8 cellular contexts compared by ENCODE assay signal in genomic region chr2:126657636-126658315, GRCh38. TPM values are rescaled to one million over a fixed set of nuclear protein-coding genes. Genes with fewer than 3 reads are reported as not detected.
DNase-seq lines count a peak whose midpoint lies in the region; ATAC-seq and TF ChIP-seq lines count a peak whose summit lies in the region.

No MANE protein-coding gene starts in this region.

- H3K27ac ChIP-seq in urinary bladder (ENCODE audit: low read depth), result peak overlapping the region; percentile 98

- H3K36me3 ChIP-seq in NT2/D1 (ENCODE audit: insufficient read depth, insufficient read length, low read length) (peaks cover 16% of the 10 kb centered on the region), urinary bladder (ENCODE audit: insufficient read depth) (no peaks in the 10 kb centered on the region)

- H3K9ac ChIP-seq in NT2/D1 (ENCODE audit: insufficient read length, low read depth), result peak overlapping the region; percentile 92

- H3K9me3 ChIP-seq in NT2/D1 (ENCODE audit: insufficient read depth, low read length), result no peaks in the 10 kb centered on the region

- peak overlapping the region; percentile 77 for H3K4me3 ChIP-seq in NT2/D1 (ENCODE audit: insufficient read length, low read depth)
- H3K4me3 ChIP-seq in fibroblast of villous mesenchyme (ENCODE audit: low read depth, low read length), result peak overlapping the region; percentile 73
- peak overlapping the region; percentile 70 for H3K4me3 ChIP-seq in urinary bladder (ENCODE audit: low read depth, low read length)

- H3K9me3 Mint-ChIP-seq in activated T-helper 2 cell treated with anti-CD3 and anti-CD28 coated beads, Interferon-gamma antibody, Interleukin-2, Interleukin-4, amounts not matched to agents 10 μg/mL and 5 μg/mL and 100 μg/mL, durations not matched to agents 14 hours and 24 hours and 36 hours, result no peaks in the 10 kb centered on the region
- H3K9me3 Mint-ChIP-seq in osteocyte (ENCODE audit: unreplicated experiment), result no peaks in the 10 kb centered on the region

- no peaks in the 10 kb centered on the region for H3K27me3 Mint-ChIP-seq in activated T-helper 2 cell treated with anti-CD3 and anti-CD28 coated beads, Interferon-gamma antibody, Interleukin-2, Interleukin-4, amounts not matched to agents 10 μg/mL and 5 μg/mL and 100 μg/mL, durations not matched to agents 14 hours and 24 hours and 36 hours (ENCODE audit: low read depth)
- no peaks in the 10 kb centered on the region for H3K27me3 Mint-ChIP-seq in osteocyte (ENCODE audit: unreplicated experiment)

- peaks cover 61% of the 10 kb centered on the region for H3K4me1 Mint-ChIP-seq in activated T-helper 2 cell treated with anti-CD3 and anti-CD28 coated beads, Interferon-gamma antibody, Interleukin-2, Interleukin-4, amounts not matched to agents 10 μg/mL and 5 μg/mL and 100 μg/mL, durations not matched to agents 14 hours and 24 hours and 36 hours (ENCODE audit: low read depth)
- H3K4me1 Mint-ChIP-seq in osteocyte (ENCODE audit: unreplicated experiment), result peaks cover 65% of the 10 kb centered on the region

- H3K4me3 Mint-ChIP-seq in activated T-helper 2 cell treated with anti-CD3 and anti-CD28 coated beads, Interferon-gamma antibody, Interleukin-2, Interleukin-4, amounts not matched to agents 10 μg/mL and 5 μg/mL and 100 μg/mL, durations not matched to agents 14 hours and 24 hours and 36 hours (ENCODE audit: low read depth), result peak overlapping the region; percentile 93
- H3K4me3 Mint-ChIP-seq in osteocyte (ENCODE audit: unreplicated experiment), result peak overlapping the region; percentile 80

- H3K27me3 ChIP-seq in NT2/D1 (ENCODE audit: insufficient read depth, insufficient read length), result no peaks in the 10 kb centered on the region

- TF ChIP-seq CTCF in fibroblast of villous mesenchyme (IDR thresholded peaks at IDR 0.05; ENCODE audit: insufficient read depth, low read depth, low read length), result no peak
- peak; percentile 31 for TF ChIP-seq CTCF in osteocyte (IDR thresholded peaks at IDR 0.05)

- DNase-seq in NT2/D1 (ENCODE audit: low read depth, low spot score), result no peak
- peak; percentile 72 for DNase-seq in activated T-helper 2 cell treated with anti-CD3 and anti-CD28 coated beads, Interferon-gamma antibody, Interleukin-2, Interleukin-4, amounts not matched to agents 10 μg/mL and 5 μg/mL and 100 μg/mL, durations not matched to agents 14 hours and 24 hours and 36 hours (ENCODE audit: low spot score)
- DNase-seq in fibroblast of villous mesenchyme (ENCODE audit: low read depth), result peak; percentile 100
- DNase-seq in osteocyte (ENCODE audit: extremely low spot score, unreplicated experiment), result peak; percentile 96
- no peak for DNase-seq in COR-L47 (lab: John Stamatoyannopoulos, UW)

- peaks cover 47% of the 10 kb centered on the region for H3K36me3 Mint-ChIP-seq in activated T-helper 2 cell treated with anti-CD3 and anti-CD28 coated beads, Interferon-gamma antibody, Interleukin-2, Interleukin-4, amounts not matched to agents 10 μg/mL and 5 μg/mL and 100 μg/mL, durations not matched to agents 14 hours and 24 hours and 36 hours (ENCODE audit: low read depth)
- H3K36me3 Mint-ChIP-seq in osteocyte (ENCODE audit: unreplicated experiment), result peaks cover 6% of the 10 kb centered on the region

- ATAC-seq in GM18858 (IDR thresholded peaks at IDR 0.05; ENCODE audit: unreplicated experiment) (peak; percentile 64), HG02970 (IDR thresholded peaks at IDR 0.05; ENCODE audit: low FRiP score, unreplicated experiment) (peak; percentile 49)

- intact Hi-C loops in activated T-helper 2 cell treated with anti-CD3 and anti-CD28 coated beads, Interferon-gamma antibody, Interleukin-2, Interleukin-4, amounts not matched to agents 10 μg/mL and 5 μg/mL and 100 μg/mL, durations not matched to agents 14 hours and 24 hours and 36 hours (cut with micrococcal nuclease), result loop anchor here (1.0 to 5.0 kb wide), 6 partner anchors 9 to 425 kb away; no protein-coding TSS in a partner anchor

- H3K4me1 ChIP-seq in NT2/D1 (ENCODE audit: insufficient read depth, insufficient read length) (peaks cover 8% of the 10 kb centered on the region), urinary bladder (ENCODE audit: insufficient read depth) (no peaks in the 10 kb centered on the region)

- H3K27ac Mint-ChIP-seq in activated T-helper 2 cell treated with anti-CD3 and anti-CD28 coated beads, Interferon-gamma antibody, Interleukin-2, Interleukin-4, amounts not matched to agents 10 μg/mL and 5 μg/mL and 100 μg/mL, durations not matched to agents 14 hours and 24 hours and 36 hours, result peak overlapping the region; percentile 97
- peak overlapping the region; percentile 98 for H3K27ac Mint-ChIP-seq in osteocyte (ENCODE audit: unreplicated experiment)

- 4% methylated on average over 14 of the region's 14 CpGs for WGBS in urinary bladder

RNA-seq across cellular contexts. Expression of gene GYPC, which starts 1.8 kb away (rescaled TPM):
- total RNA-seq in activated T-helper 2 cell treated with anti-CD3 and anti-CD28 coated beads, Interferon-gamma antibody, Interleukin-2, Interleukin-4, amounts not matched to agents 10 μg/mL and 5 μg/mL and 100 μg/mL, durations not matched to agents 14 hours and 24 hours and 36 hours, result 119 and 128 TPM in 2 replicates
- 161 TPM in 2 replicates for total RNA-seq in fibroblast of villous mesenchyme
- total RNA-seq in osteocyte, result 110 and 114 TPM in 2 replicates
- total RNA-seq in urinary bladder, result 65.2 TPM
- polyA plus RNA-seq in urinary bladder, result 138 TPM

Comparison
In these comparisons a context has a peak if more than half of its experiments do, and no peak if none do; other contexts are left out.
1. DNase-seq: peak in activated T-helper 2 cell treated with anti-CD3 and anti-CD28 coated beads, Interferon-gamma antibody, Interleukin-2, Interleukin-4, amounts not matched to agents 10 μg/mL and 5 μg/mL and 100 μg/mL, durations not matched to agents 14 hours and 24 hours and 36 hours (single experiment), fibroblast of villous mesenchyme (single experiment) and osteocyte (single experiment); none in NT2/D1 (single experiment) and COR-L47 (single experiment).
2. Peak in every context shown above with its lines, with median percentiles within 50 percentile points of each other: H3K4me3 ChIP-seq.